Comparison of ENCODE assay signal across 9 cellular contexts in genomic region chr12:64833928-64834327, GRCh38. TPM values are rescaled to one million over a fixed set of nuclear protein-coding genes. Genes with fewer than 3 reads are reported as not detected.
"Had no signal": no experiment of that assay in that cellular context is flagged by ENCODE, and none has a peak within 500 bp of the region (broad histone marks: within the 10 kb centered on the region; RNA-seq: fewer than 3 reads in every experiment).

No MANE protein-coding gene starts in this region.

- H3K9me3 ChIP-seq: HAP-1 had no signal

- DNase-seq: GM23248, GOT3, H7, HFFc6, Kasumi-1, KG1 had no signal

- H3K4me3 ChIP-seq: GM23248, HAP-1 had no signal

- FAIRE-seq: HTR-8/SVneo had no signal

- H3K27ac ChIP-seq: GM23248 had no signal

- H3K36me3 ChIP-seq: HAP-1 had no signal

- H3K9ac ChIP-seq: GM23248 had no signal

- H3K4me1 ChIP-seq: HAP-1 had no signal

- H2AFZ ChIP-seq: GM23248 had no signal

RNA-seq across cellular contexts. Expression of gene TBC1D30, which starts 9.5 kb away (rescaled TPM):
- total RNA-seq: GM23248 had no signal
- polyA plus RNA-seq: IgD-negative memory B cell had no signal
